Comparison of ENCODE assay signal across 1 cellular context in genomic region chr4:2798399-2799301, GRCh38.
TF ChIP-seq lines count a peak whose summit lies in the region.

No MANE protein-coding gene starts in this region.

TF ChIP-seq in GM12878, 131 proteins besides CTCF, POLR2A, EP300 and RAD21 (continued from another document and continues in another):
- TF ChIP-seq BCLAF1 (IDR thresholded peaks at IDR 0.05) (no peak), LARP7 (IDR thresholded peaks at IDR 0.05) (no peak; the same call in 1 of the 2 replicates), NFIC (IDR thresholded peaks at IDR 0.05; ENCODE audit: low read depth, low read length) (no peak), CHD1 (IDR thresholded peaks at IDR 0.05; ENCODE audit: low read depth, low read length) (no peak), PML (IDR thresholded peaks at IDR 0.05; ENCODE audit: low read length) (no peak), RB1 (IDR thresholded peaks at IDR 0.05; ENCODE audit: borderline replicate concordance) (no peak), CEBPZ (IDR thresholded peaks at IDR 0.05; ENCODE audit: low read depth, low read length) (no peak), HDAC2 (IDR thresholded peaks at IDR 0.05) (no peak), TAF1 (IDR thresholded peaks at IDR 0.05; ENCODE audit: borderline replicate concordance, low read depth, low read length) (no peak), CBX5 (IDR thresholded peaks at IDR 0.05; ENCODE audit: low read depth) (no peak), SRF (IDR thresholded peaks at IDR 0.05; ENCODE audit: low read depth in 2 of 2, low read length in 2 of 2) (no peak), RCOR1 (conservative IDR thresholded peaks at IDR 0.05; ENCODE audit: low read depth, low read length) (no peak), HDAC6 (IDR thresholded peaks at IDR 0.05; ENCODE audit: unreplicated experiment) (no peak), E4F1 (IDR thresholded peaks at IDR 0.05; ENCODE audit: borderline replicate concordance, partially characterized antibody) (no peak), WRNIP1 (IDR thresholded peaks at IDR 0.05; ENCODE audit: borderline replicate concordance, low read depth, low read length) (no peak), CHD2 (IDR thresholded peaks at IDR 0.05; ENCODE audit: borderline replicate concordance, low read depth, low read length) (no peak), NR2F1 (conservative IDR thresholded peaks at IDR 0.05) (peak; percentile 77), MYB (IDR thresholded peaks at IDR 0.05; ENCODE audit: borderline replicate concordance, low read depth, low read length) (no peak), SREBF2 (IDR thresholded peaks at IDR 0.05; ENCODE audit: low read length) (no peak), SP1 (IDR thresholded peaks at IDR 0.05; ENCODE audit: low read depth, low read length) (no peak), SMARCA5 (IDR thresholded peaks at IDR 0.05) (peak; percentile 41; the same call in 1 of the 2 replicates), TCF7 (IDR thresholded peaks at IDR 0.05; ENCODE audit: borderline replicate concordance) (no peak), YBX1 (IDR thresholded peaks at IDR 0.05) (no peak), ZBTB11 (CRISPR knock-in tag; IDR thresholded peaks at IDR 0.05) (no peak), RAD51 (IDR thresholded peaks at IDR 0.05) (no peak), ZBED1 (IDR thresholded peaks at IDR 0.05; ENCODE audit: borderline replicate concordance) (no peak), CUX1 (IDR thresholded peaks at IDR 0.05; ENCODE audit: insufficient replicate concordance, low read depth, low read length) (no peak), FOXM1 (IDR thresholded peaks at IDR 0.05; ENCODE audit: low read depth, low read length) (no peak), FOXK2 (IDR thresholded peaks at IDR 0.05) (no peak), EED (IDR thresholded peaks at IDR 0.05; ENCODE audit: low read depth) (peak; percentile 76; the same call in 1 of the 2 replicates), PBX3 (IDR thresholded peaks at IDR 0.05; ENCODE audit: insufficient replicate concordance, low read depth, low read length) (peak; percentile 54), MAX (IDR thresholded peaks at IDR 0.05; ENCODE audit: low read depth, low read length) (peak; percentile 48; the same call in 1 of the 2 replicates), STAT1 (conservative IDR thresholded peaks at IDR 0.05) (no peak), STAT3 (IDR thresholded peaks at IDR 0.05; ENCODE audit: low read depth, low read length) (no peak), GABPA (IDR thresholded peaks at IDR 0.05; ENCODE audit: low read depth) (no peak), ATF3 (IDR thresholded peaks at IDR 0.05; ENCODE audit: borderline replicate concordance, extremely low read depth, low read depth, low read length) (no peak), KLF5 (IDR thresholded peaks at IDR 0.05; ENCODE audit: partially characterized antibody) (no peak), CBX3 (IDR thresholded peaks at IDR 0.05; ENCODE audit: borderline replicate concordance, low read depth) (no peak), CEBPB (IDR thresholded peaks at IDR 0.05; ENCODE audit: borderline replicate concordance in 1 of 2, low read depth in 2 of 2, low read length in 2 of 2) (no peak), PAX8 (IDR thresholded peaks at IDR 0.05) (no peak), POU2F2 (IDR thresholded peaks at IDR 0.05; ENCODE audit: borderline replicate concordance, low read depth, low read length) (no peak), KDM1A (IDR thresholded peaks at IDR 0.05; ENCODE audit: borderline replicate concordance) (no peak), HSF1 (IDR thresholded peaks at IDR 0.05; ENCODE audit: low read depth, low read length) (no peak), CREM (IDR thresholded peaks at IDR 0.05; ENCODE audit: low read depth) (0 out of 2 replicates have a peak, but pooled peaks have one; percentile 46), CBFB (IDR thresholded peaks at IDR 0.05; ENCODE audit: low read depth) (no peak)
